ENCODE assay signal across 14 cellular contexts in genomic region chr9:132773093-132773492, GRCh38.
"Had no signal": no experiment of that assay in that cellular context is flagged by ENCODE, and none has a peak within 500 bp of the region (broad histone marks: within the 10 kb centered on the region; RNA-seq: fewer than 3 reads in every experiment).

No MANE protein-coding gene starts in this region.

- H3K9me3 ChIP-seq: esophagus squamous epithelium, mucosa of descending colon, uterus had no signal

- H3K36me3 ChIP-seq: esophagus squamous epithelium, uterus had no signal

- H3K4me3 ChIP-seq: esophagus squamous epithelium, mucosa of descending colon, tibial nerve, uterus had no signal

- H3K9me3 Mint-ChIP-seq: dendritic cell treated with granulocyte-macrophage colony-stimulating factor and Interleukin-4, amounts not matched to agents 40 ng/mL and 50 ng/mL, for 4 days had no signal

- H3K27ac ChIP-seq: esophagus squamous epithelium, tibial nerve, uterus had no signal

- ATAC-seq: activated CD4-positive, CD25-positive, alpha-beta regulatory T cell treated with anti-CD3 and anti-CD28 coated beads, Interleukin-2, amount 50 U/mL, for 24 hours; mucosa of descending colon; stimulated activated naive CD8-positive, alpha-beta T cell treated with anti-CD3 and anti-CD28 coated beads, Interleukin-15, Interleukin-2, amounts not matched to agents 100 U/mL and 50 U/mL, for 24 hours had no signal

- H3K27me3 Mint-ChIP-seq: memory B cell had no signal

- H3K4me3 Mint-ChIP-seq: dendritic cell treated with granulocyte-macrophage colony-stimulating factor and Interleukin-4, amounts not matched to agents 40 ng/mL and 50 ng/mL, for 4 days; memory B cell had no signal

- H3K4me1 ChIP-seq: uterus had no signal

- H3K27me3 ChIP-seq: esophagus squamous epithelium, tibial nerve, uterus had no signal

- H3K36me3 Mint-ChIP-seq: naive B cell had no signal

- DNase-seq: activated CD4-positive, alpha-beta T cell treated with anti-CD3 and anti-CD28 coated beads, Interleukin-2, amount 50 U/mL, for 48 hours; effector CD8-positive, alpha-beta T cell; esophagus squamous epithelium; mucosa of descending colon; naive B cell; nucleus accumbens; stimulated activated CD4-positive, alpha-beta T cell treated with anti-CD3 and anti-CD28 coated beads, Interleukin-1b, Interleukin-23, amount 100 ng/mL, for 48 hours; stimulated activated CD8-positive, alpha-beta memory T cell treated with anti-CD3 and anti-CD28 coated beads, Interleukin-4, amount 100 ng/mL, for 48 hours; stimulated activated naive CD8-positive, alpha-beta T cell treated with anti-CD3 and anti-CD28 coated beads, Interleukin-15, Interleukin-2, amounts not matched to agents 100 U/mL and 50 U/mL, for 24 hours; uterus had no signal

- H3K27ac Mint-ChIP-seq: dendritic cell treated with granulocyte-macrophage colony-stimulating factor and Interleukin-4, amounts not matched to agents 40 ng/mL and 50 ng/mL, for 4 days; memory B cell had no signal
